9 cellular contexts compared by ENCODE assay signal in the genomic region with DNA sequence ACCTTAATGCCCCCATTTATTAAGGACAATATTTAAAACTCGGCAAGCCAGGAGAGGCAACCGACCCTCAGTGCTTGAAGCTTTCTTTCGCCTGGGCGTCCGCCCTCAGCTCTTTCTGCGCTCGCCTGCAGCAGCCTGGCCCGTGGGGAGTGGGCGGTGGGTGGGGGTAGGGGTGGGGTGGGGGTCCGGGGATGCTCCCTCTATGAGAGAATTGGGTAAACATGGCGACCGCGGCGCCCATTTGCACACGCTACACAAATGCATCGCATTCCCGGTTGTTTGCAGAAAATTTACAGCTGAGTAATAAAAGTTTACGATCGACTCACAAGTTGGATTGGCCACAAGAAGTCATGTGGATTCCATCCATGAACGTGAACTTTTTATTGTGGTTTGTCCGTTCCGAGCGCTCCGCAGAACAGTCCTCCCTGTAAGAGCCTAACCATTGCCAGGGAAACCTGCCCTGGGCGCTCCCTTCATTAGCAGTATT. TPM values are rescaled to one million over a fixed set of nuclear protein-coding genes. Genes with fewer than 3 reads are reported as not detected.
DNase-seq lines count a peak whose midpoint lies in the region; ATAC-seq, FAIRE-seq and TF ChIP-seq lines count a peak whose summit lies in the region.
"Had no signal": no experiment of that assay in that cellular context is flagged by ENCODE, and none has a peak within 500 bp of the region (broad histone marks: within the 10 kb centered on the region; RNA-seq: fewer than 3 reads in every experiment).

No MANE protein-coding gene starts in this region.

- peaks cover 45% of the 10 kb centered on the region for H3K79me2 ChIP-seq in PC-3 (ENCODE audit: low read length)

- H3K4me2 ChIP-seq in PC-3 (ENCODE audit: low read length) = peak overlapping the region; percentile 100

- H3K36me3 ChIP-seq in left ventricle myocardium inferior = no peaks in the 10 kb centered on the region
- no peaks in the 10 kb centered on the region for H3K36me3 ChIP-seq in heart right ventricle
- no peaks in the 10 kb centered on the region for H3K36me3 ChIP-seq in PC-3 (ENCODE audit: low read depth, low read length)
- H3K36me3 ChIP-seq: BLaER1 treated with 17β-estradiol and CSF1 and Interleukin-3, amounts not matched to agents 10 nM and 100 nM had no signal

- POLR2A ChIA-PET in PC-3 (lab: Charles Lee; ENCODE audit: unreplicated experiment) = interaction anchor here (0.5 to 1.6 kb wide), 2 partner anchors 264 to 309 kb away, joined by 4 to 15 read pairs; a partner anchor contains a TSS

- TF ChIP-seq CTCF in left ventricle myocardium inferior (IDR thresholded peaks at IDR 0.05; ENCODE audit: borderline replicate concordance) (no peak), heart right ventricle (IDR thresholded peaks at IDR 0.05) (no peak), PC-3 (conservative IDR thresholded peaks at IDR 0.05; ENCODE audit: low read depth, low read length) (no peak), fibroblast of villous mesenchyme (IDR thresholded peaks at IDR 0.05; ENCODE audit: insufficient read depth, low read depth, low read length) (no peak)

- H3K27me3 ChIP-seq in left ventricle myocardium inferior (ENCODE audit: low read depth) (peaks cover 100% of the 10 kb centered on the region), heart right ventricle (peaks cover 26 to 100% (median 96%) of the 10 kb centered on the region in 7 donors), PC-3 (ENCODE audit: low read length) (no peaks in the 10 kb centered on the region)

- intact Hi-C loops in left ventricle myocardium inferior (cut with micrococcal nuclease) (no loop called here), heart right ventricle (cut with DNase I) (loop anchor here in 1 of 10 donors (10.0 kb wide), 1 partner anchor 338 kb away; no protein-coding TSS in a partner anchor), PC-3 (cut with micrococcal nuclease) (no loop called here)

- H3K4me1 ChIP-seq in left ventricle myocardium inferior (peaks cover 48% of the 10 kb centered on the region), heart right ventricle (peaks cover 5 to 42% (median 31%) of the 10 kb centered on the region in 9 donors), PC-3 (ENCODE audit: insufficient read depth, low read length) (peaks cover 31% of the 10 kb centered on the region)

- H3K27ac ChIP-seq in left ventricle myocardium inferior (replicated peaks) = no peak overlapping the region
- no peak overlapping the region for H3K27ac ChIP-seq in heart right ventricle
- peak overlapping the region; percentile 68 for H3K27ac ChIP-seq in PC-3 (ENCODE audit: low read length)
- H3K27ac ChIP-seq: BLaER1 treated with 17β-estradiol and CSF1 and Interleukin-3, amounts not matched to agents 10 nM and 100 nM had no signal

- no peaks in the 10 kb centered on the region for H3K9me2 ChIP-seq in PC-3 (replicated peaks; ENCODE audit: low read length)

- BruUV-seq in PC-3 (replicated peaks; lab: Mats Ljungman, UMichigan) = no TSS peak

- ATAC-seq in heart right ventricle (no peak), PC-3 (peak; percentile 39), GM18867 (IDR thresholded peaks at IDR 0.05; ENCODE audit: unreplicated experiment) (no peak), GM19023 (IDR thresholded peaks at IDR 0.05; ENCODE audit: unreplicated experiment) (no peak)

- peak overlapping the region; percentile 95 for H2AFZ ChIP-seq in PC-3 (ENCODE audit: low read length)

- peak overlapping the region; percentile 89 for H3K9ac ChIP-seq in PC-3 (ENCODE audit: low read length)
- H3K9ac ChIP-seq: BLaER1 treated with 17β-estradiol and CSF1 and Interleukin-3, amounts not matched to agents 10 nM and 100 nM had no signal

- CTCF ChIA-PET in PC-3 (lab: Charles Lee) = interaction anchor here (0.8 to 1.9 kb wide), 5 partner anchors 8 to 235 kb away, joined by 3 to 23 read pairs (median 4); a partner anchor contains a TSS

- H3F3A ChIP-seq in PC-3 (ENCODE audit: low read length, unreplicated experiment) = no peaks in the 10 kb centered on the region

- 3 to 4% methylated on average over 25 of the region's 25 CpGs for WGBS in heart right ventricle, 2 donors

- no peaks in the 10 kb centered on the region for H4K20me1 ChIP-seq in PC-3 (ENCODE audit: low read length)

- no peak for FAIRE-seq in urothelium cell line (lab: Jason Lieb, UNC)

- H3K9me3 ChIP-seq in left ventricle myocardium inferior (replicated peaks) = no peaks in the 10 kb centered on the region
- no peaks in the 10 kb centered on the region for H3K9me3 ChIP-seq in heart right ventricle
- no peaks in the 10 kb centered on the region for H3K9me3 ChIP-seq in PC-3 (ENCODE audit: low read length)

- peak overlapping the region; percentile 66 for H3K4me3 ChIP-seq in left ventricle myocardium inferior
- peak overlapping the region in 5 of 10 donors; percentile 40 to 52 (median 49) for H3K4me3 ChIP-seq in heart right ventricle
- H3K4me3 ChIP-seq in PC-3 (ENCODE audit: low read length) = peak overlapping the region; percentile 96
- H3K4me3 ChIP-seq in fibroblast of villous mesenchyme (ENCODE audit: low read depth, low read length) = peak overlapping the region; percentile 95

- no peak for DNase-seq in left ventricle myocardium inferior
- no peak for DNase-seq in heart right ventricle
- DNase-seq in PC-3 = peak; percentile 89
- peak; percentile 96 for DNase-seq in fibroblast of villous mesenchyme (ENCODE audit: low read depth)
- DNase-seq in urothelium cell line (ENCODE audit: low spot score) = peak; percentile 60
- DNase-seq in ureter (ENCODE audit: low spot score) = no peak

RNA-seq across cellular contexts. Expression of a gene that starts 7.7 kb away (rescaled TPM):
- total RNA-seq in left ventricle myocardium inferior (not detected), heart right ventricle (not detected), PC-3 (2014; rRNA removed) (1.1 and 2.4 TPM in 2 replicates), fibroblast of villous mesenchyme (0.86 and 2.6 TPM in 2 replicates), ureter (1.5 TPM)
- polyA plus RNA-seq in heart right ventricle = not detected

RNA-seq across cellular contexts. Expression of a gene that starts 11.7 kb away (rescaled TPM):
- not detected for total RNA-seq in left ventricle myocardium inferior
- under 1 TPM in 4 of 10 donors, not detected in 6; 0.13 to 0.36 (median 0.18) TPM for total RNA-seq in heart right ventricle
- under 1 TPM; 0.03 to 0.29 TPM for polyA plus RNA-seq in heart right ventricle
- 2.8 and 5.3 TPM in 2 replicates for total RNA-seq in PC-3 (2014; rRNA removed)
- total RNA-seq in fibroblast of villous mesenchyme = 1.6 and 1.7 TPM in 2 replicates
- 2.3 TPM for total RNA-seq in ureter

RNA-seq across cellular contexts. Expression of a gene that starts 16.3 kb away (rescaled TPM):
- not detected for total RNA-seq in left ventricle myocardium inferior
- not detected for total RNA-seq in heart right ventricle
- under 1 TPM in 1 of 2 donors, not detected in 1; 0.01 TPM for polyA plus RNA-seq in heart right ventricle
- total RNA-seq in PC-3 (2014; rRNA removed) = 0.26 and 0.29 TPM in 2 replicates
- total RNA-seq in fibroblast of villous mesenchyme = 0.43 and 1.3 TPM in 2 replicates
- total RNA-seq in ureter = 1.7 TPM

RNA-seq across cellular contexts. Expression of a gene that starts 16.6 kb away (rescaled TPM):
- not detected for total RNA-seq in left ventricle myocardium inferior
- not detected for total RNA-seq in heart right ventricle
- not detected for polyA plus RNA-seq in heart right ventricle
- total RNA-seq in PC-3 (2014; rRNA removed) = 1.5 and 1.8 TPM in 2 replicates
- total RNA-seq in fibroblast of villous mesenchyme = 0.86 and 7.4 TPM in 2 replicates
- total RNA-seq in ureter = 1.7 TPM

RNA-seq across cellular contexts. Expression of a gene that starts 31.6 kb away (rescaled TPM):
- total RNA-seq in left ventricle myocardium inferior (not detected), heart right ventricle (not detected), PC-3 (2014; rRNA removed) (0.69 and 2.9 TPM in 2 replicates), fibroblast of villous mesenchyme (0.43 and 5.2 TPM in 2 replicates), ureter (8.5 TPM)
- polyA plus RNA-seq in heart right ventricle = not detected

Comparison
In these comparisons a context has a peak if more than half of its experiments do, and no peak if none do; other contexts are left out.
1. DNase-seq: peak in PC-3 (single experiment), fibroblast of villous mesenchyme (single experiment) and urothelium cell line (single experiment); none in left ventricle myocardium inferior (single experiment), heart right ventricle (0 of 2) and ureter (single experiment).